In the genomic region with DNA sequence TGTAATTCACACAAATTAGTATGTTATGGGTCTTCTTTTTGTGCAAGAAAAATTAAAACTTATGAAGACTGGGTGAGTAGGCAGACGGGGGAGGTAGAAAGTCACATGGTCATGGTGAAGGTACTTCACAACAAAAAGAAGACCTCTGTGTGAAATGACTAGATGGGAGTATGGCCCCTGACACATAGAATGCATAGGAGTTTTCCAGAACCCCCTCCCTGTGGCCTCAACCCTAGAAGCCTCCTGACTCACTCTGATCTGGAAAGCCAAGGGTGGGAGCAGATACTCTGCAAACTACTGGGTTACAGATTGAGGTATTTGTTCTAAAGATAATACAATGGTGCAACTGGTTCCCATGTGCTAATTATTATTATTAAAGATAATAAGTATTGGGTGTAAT, we compare ENCODE assay signal across 23 cellular contexts. TPM values are rescaled to one million over a fixed set of nuclear protein-coding genes. Genes with fewer than 3 reads are reported as not detected.
A peak's percentile ranks its signal among the peaks of the same experiment; 100 is the strongest.
DNase-seq lines count a peak whose midpoint lies in the region; ATAC-seq and FAIRE-seq lines count a peak whose summit lies in the region.
"Had no signal": no experiment of that assay in that cellular context is flagged by ENCODE, and none has a peak within 500 bp of the region (broad histone marks: within the 10 kb centered on the region; RNA-seq: fewer than 3 reads in every experiment).

No MANE protein-coding gene starts in this region.

- no peak for FAIRE-seq in RCC 7860 (lab: Jason Lieb, UNC)
- FAIRE-seq: A549, D721Med, GM12878, H1 had no signal

- ATAC-seq in left ventricle myocardium superior: no peak
- ATAC-seq: A549, GM12878 had no signal

- intact Hi-C loops in left ventricle myocardium superior (cut with micrococcal nuclease): no loop called here

- peak; percentile 18 for DNase-seq in ELR (ENCODE audit: low read depth)
- peak; percentile 33 for DNase-seq in NCI-H69 (lab: John Stamatoyannopoulos, UW)
- DNase-seq in RCC 7860 (ENCODE audit: low spot score): peak; percentile 49
- peak; percentile 63 for DNase-seq in islet precursor cell
- no peak for DNase-seq in NCI-H2227 (lab: John Stamatoyannopoulos, UW; ENCODE audit: unreplicated experiment)
- no peak for DNase-seq in left ventricle myocardium superior
- DNase-seq in iPS-NIHi7 (ENCODE audit: extremely low spot score): no peak
- no peak for DNase-seq in GM19238 (ENCODE audit: insufficient read length, low spot score)
- DNase-seq: 8988T; ACHN; AML-193; BE2C; CD4-positive, alpha-beta T cell; CD8-positive, alpha-beta memory T cell; DMS 273 treated with DMSO at 0.1 percent for 48 hours; DMS79; GDM1; GM23248; H9 had no signal

RNA-seq across cellular contexts. Expression of a gene that starts 23.2 kb away (rescaled TPM):
- total RNA-seq in left ventricle myocardium superior: 1.3 TPM
- total RNA-seq: CD4-positive, alpha-beta T cell had no signal

Comparison
In these comparisons a context has a peak if more than half of its experiments do, and no peak if none do; other contexts are left out.
1. DNase-seq: peak in ELR (single experiment), NCI-H69 (single experiment), RCC 7860 (single experiment) and islet precursor cell (single experiment); none in NCI-H2227 (single experiment), left ventricle myocardium superior (single experiment), iPS-NIHi7 (single experiment) and GM19238 (single experiment).